8 cellular contexts compared by ENCODE assay signal in genomic region chr12:68811573-68811972, GRCh38. TPM values are rescaled to one million over a fixed set of nuclear protein-coding genes. Genes with fewer than 3 reads are reported as not detected.
DNase-seq lines count a peak whose midpoint lies in the region; ATAC-seq and TF ChIP-seq lines count a peak whose summit lies in the region.
"Not testable (repeated sequence)": the region's sequence is repeated elsewhere in the genome, so short reads cannot be mapped to it uniquely, and the experiment has no call there.

No MANE protein-coding gene starts in this region.

- H3K4me2 ChIP-seq in BLaER1 treated with 17β-estradiol and CSF1 and Interleukin-3, amounts not matched to agents 10 nM and 100 nM, result peak overlapping the region; percentile 80 to 98 (median 93)

- H3K27ac ChIP-seq in BLaER1 treated with 17β-estradiol and CSF1 and Interleukin-3, amounts not matched to agents 10 nM and 100 nM, result peak overlapping the region; percentile 26 to 100 (median 99); a peak in 21 of 22 replicates
- H3K27ac ChIP-seq in HUES48 (ENCODE audit: low read depth, low read length); upper lobe of right lung: not testable (repeated sequence)

- not testable (repeated sequence) for DNase-seq in T-helper 2 cell treated with Interferon-gamma antibody and Interleukin-4, amounts not matched to agents 5 μg/mL and 100 μg/mL, for 36 hours (ENCODE audit: low spot score); fibroblast of the aortic adventitia (ENCODE audit: low read depth); neural crest cell (ENCODE audit: low read depth, low spot score); upper lobe of right lung

- intact Hi-C loops in upper lobe of right lung (cut with DNase I), result not testable (repeated sequence)

- peaks cover 58% of the 10 kb centered on the region for H3K36me3 Mint-ChIP-seq in T-helper 2 cell treated with Interferon-gamma antibody and Interleukin-4, amounts not matched to agents 5 μg/mL and 100 μg/mL, for 36 hours (ENCODE audit: low read depth)
- H3K36me3 Mint-ChIP-seq in activated T-helper 17 cell treated with anti-CD3 and anti-CD28 coated beads, Interleukin-2, amount 50 U/mL, for 72 hours (ENCODE audit: low read depth), result peaks cover 93% of the 10 kb centered on the region
- peaks cover 68% of the 10 kb centered on the region for H3K36me3 Mint-ChIP-seq in brain
- H3K36me3 Mint-ChIP-seq in neural crest cell (ENCODE audit: low read depth), result peaks cover 10% of the 10 kb centered on the region

- not testable (repeated sequence) for ATAC-seq in activated T-helper 17 cell treated with anti-CD3 and anti-CD28 coated beads, Interleukin-2, amount 50 U/mL, for 72 hours (replicated peaks); upper lobe of right lung

- not testable (repeated sequence) for H3K9me3 ChIP-seq in BLaER1 treated with 17β-estradiol and CSF1 and Interleukin-3, amounts not matched to agents 10 nM and 100 nM (replicated peaks in 1 of 11); HUES48 (ENCODE audit: control insufficient read depth, insufficient read depth, low read length); upper lobe of right lung

- peak overlapping the region; percentile 36 for H3K27ac Mint-ChIP-seq in T-helper 2 cell treated with Interferon-gamma antibody and Interleukin-4, amounts not matched to agents 5 μg/mL and 100 μg/mL, for 36 hours
- H3K27ac Mint-ChIP-seq in activated T-helper 17 cell treated with anti-CD3 and anti-CD28 coated beads, Interleukin-2, amount 50 U/mL, for 72 hours, result peak overlapping the region; percentile 81
- peak overlapping the region in 1 of 5 experiments; percentile 48 for H3K27ac Mint-ChIP-seq in brain
- not testable (repeated sequence) for H3K27ac Mint-ChIP-seq in neural crest cell (ENCODE audit: unreplicated experiment)

- peaks cover 30 to 49% (median 42%) of the 10 kb centered on the region in 10 experiments for H3K4me1 ChIP-seq in BLaER1 treated with 17β-estradiol and CSF1 and Interleukin-3, amounts not matched to agents 10 nM and 100 nM
- not testable (repeated sequence) for H3K4me1 ChIP-seq in HUES48 (ENCODE audit: control insufficient read depth, insufficient read depth, low read length)
- H3K4me1 ChIP-seq in upper lobe of right lung, result peaks cover 33% of the 10 kb centered on the region

- peak overlapping the region; percentile 95 to 100 (median 99) for H3K9ac ChIP-seq in BLaER1 treated with 17β-estradiol and CSF1 and Interleukin-3, amounts not matched to agents 10 nM and 100 nM
- not testable (repeated sequence) for H3K9ac ChIP-seq in HUES48 (ENCODE audit: low read depth, low read length)

- H3K27me3 Mint-ChIP-seq in T-helper 2 cell treated with Interferon-gamma antibody and Interleukin-4, amounts not matched to agents 5 μg/mL and 100 μg/mL, for 36 hours (ENCODE audit: low read depth); activated T-helper 17 cell treated with anti-CD3 and anti-CD28 coated beads, Interleukin-2, amount 50 U/mL, for 72 hours; neural crest cell (ENCODE audit: low read depth): not testable (repeated sequence)
- H3K27me3 Mint-ChIP-seq in brain, result peaks cover 11% of the 10 kb centered on the region

- not testable (repeated sequence) for H3K9me3 Mint-ChIP-seq in T-helper 2 cell treated with Interferon-gamma antibody and Interleukin-4, amounts not matched to agents 5 μg/mL and 100 μg/mL, for 36 hours; activated T-helper 17 cell treated with anti-CD3 and anti-CD28 coated beads, Interleukin-2, amount 50 U/mL, for 72 hours; neural crest cell
- H3K9me3 Mint-ChIP-seq in brain, result peaks cover 0 to 18% (median 9%) of the 10 kb centered on the region in 5 experiments

- H3K4me3 Mint-ChIP-seq in T-helper 2 cell treated with Interferon-gamma antibody and Interleukin-4, amounts not matched to agents 5 μg/mL and 100 μg/mL, for 36 hours, result peak overlapping the region; percentile 82
- H3K4me3 Mint-ChIP-seq in activated T-helper 17 cell treated with anti-CD3 and anti-CD28 coated beads, Interleukin-2, amount 50 U/mL, for 72 hours, result peak overlapping the region; percentile 95
- H3K4me3 Mint-ChIP-seq in brain (peak overlapping the region; percentile 73 to 97 (median 77)), neural crest cell (peak overlapping the region; percentile 37)

- not testable (repeated sequence) for TF ChIP-seq CTCF in brain (conservative IDR thresholded peaks at IDR 0.05); fibroblast of the aortic adventitia (IDR thresholded peaks at IDR 0.05; ENCODE audit: insufficient read depth, low read length); neural crest cell (conservative IDR thresholded peaks at IDR 0.05); upper lobe of right lung (IDR thresholded peaks at IDR 0.05)

- peaks cover 55 to 78% (median 74%) of the 10 kb centered on the region in 11 experiments for H4K20me1 ChIP-seq in BLaER1 treated with 17β-estradiol and CSF1 and Interleukin-3, amounts not matched to agents 10 nM and 100 nM

- H3K27me3 ChIP-seq in BLaER1 treated with 17β-estradiol and CSF1 and Interleukin-3, amounts not matched to agents 10 nM and 100 nM; HUES48 (ENCODE audit: control insufficient read depth, insufficient read depth, low read length); upper lobe of right lung: not testable (repeated sequence)

- peaks cover 36% of the 10 kb centered on the region for H3K4me1 Mint-ChIP-seq in T-helper 2 cell treated with Interferon-gamma antibody and Interleukin-4, amounts not matched to agents 5 μg/mL and 100 μg/mL, for 36 hours (ENCODE audit: low read depth)
- peaks cover 20% of the 10 kb centered on the region for H3K4me1 Mint-ChIP-seq in activated T-helper 17 cell treated with anti-CD3 and anti-CD28 coated beads, Interleukin-2, amount 50 U/mL, for 72 hours
- peaks cover 66% of the 10 kb centered on the region for H3K4me1 Mint-ChIP-seq in brain
- H3K4me1 Mint-ChIP-seq in neural crest cell, result peaks cover 20% of the 10 kb centered on the region

- H3K4me3 ChIP-seq in BLaER1 treated with 17β-estradiol and CSF1 and Interleukin-3, amounts not matched to agents 10 nM and 100 nM, result peak overlapping the region; percentile 74 to 95 (median 88)
- H3K4me3 ChIP-seq in HUES48 (ENCODE audit: low read depth, low read length) (peak overlapping the region; percentile 41; the same call in 1 of the 2 replicates), fibroblast of the aortic adventitia (ENCODE audit: low read depth, low read length) (peak overlapping the region; percentile 51), upper lobe of right lung (peak overlapping the region; percentile 96)

- H3K36me3 ChIP-seq in BLaER1 treated with 17β-estradiol and CSF1 and Interleukin-3, amounts not matched to agents 10 nM and 100 nM, result peaks cover 70 to 85% (median 75%) of the 10 kb centered on the region in 11 experiments
- peaks cover 70% of the 10 kb centered on the region for H3K36me3 ChIP-seq in HUES48 (ENCODE audit: control insufficient read depth, insufficient read depth, low read length)
- peaks cover 73% of the 10 kb centered on the region for H3K36me3 ChIP-seq in upper lobe of right lung

RNA-seq across cellular contexts. Expression of gene MDM2, which starts 3.6 kb away (rescaled TPM):
- total RNA-seq in activated T-helper 17 cell treated with anti-CD3 and anti-CD28 coated beads, Interleukin-2, amount 50 U/mL, for 72 hours, result 100 to 1,000 TPM; 339 to 432 TPM
- 16.4 TPM for polyA plus RNA-seq in brain (ENCODE audit: insufficient read depth, low read depth, low replicate concordance)
- total RNA-seq in fibroblast of the aortic adventitia (ENCODE audit: low replicate concordance), result 241 and 733 TPM in 2 replicates
- 123 TPM in 2 replicates for total RNA-seq in neural crest cell
- 198 TPM for total RNA-seq in upper lobe of right lung

Comparison
In these comparisons a context has a peak if more than half of its experiments do, and no peak if none do; other contexts are left out.
1. H3K4me3 ChIP-seq: peak in every context shown above with its lines; median percentile 96 in upper lobe of right lung; 88 in BLaER1 treated with 17β-estradiol and CSF1 and Interleukin-3, amounts not matched to agents 10 nM and 100 nM; 51 in fibroblast of the aortic adventitia; 41 in HUES48.
2. H3K4me3 Mint-ChIP-seq: peak in every context shown above with its lines; median percentile 95 in activated T-helper 17 cell treated with anti-CD3 and anti-CD28 coated beads, Interleukin-2, amount 50 U/mL, for 72 hours; 82 in T-helper 2 cell treated with Interferon-gamma antibody and Interleukin-4, amounts not matched to agents 5 μg/mL and 100 μg/mL, for 36 hours; 77 in brain; 37 in neural crest cell.